Comparison of ENCODE assay signal across 22 cellular contexts in the genomic region with DNA sequence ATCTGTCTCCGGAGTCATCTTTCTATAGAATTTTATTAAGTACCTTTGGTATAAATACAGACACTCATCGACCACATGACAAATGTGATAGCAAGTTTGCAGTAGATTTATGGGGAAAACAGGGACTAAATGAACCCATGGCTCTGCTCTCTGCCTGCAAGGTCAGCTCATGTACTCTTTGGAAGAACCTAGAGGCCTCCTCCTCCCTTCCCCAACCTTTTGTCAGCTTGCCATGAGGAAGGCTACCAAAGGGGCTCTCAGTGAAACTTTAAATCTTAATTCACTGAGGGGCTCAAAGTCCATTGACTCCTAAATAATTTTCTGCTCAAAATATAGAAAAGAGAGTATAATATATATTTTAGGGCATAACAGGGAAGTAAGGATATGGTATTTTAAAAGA.
"Had no signal": no experiment of that assay in that cellular context is flagged by ENCODE, and none has a peak within 500 bp of the region (broad histone marks: within the 10 kb centered on the region; RNA-seq: fewer than 3 reads in every experiment).

No MANE protein-coding gene starts in this region.

- H3K27me3 ChIP-seq: dorsolateral prefrontal cortex, gastroesophageal sphincter, ovary, right atrium auricular region, stomach, upper lobe of left lung, vagina had no signal

- H3K4me3 Mint-ChIP-seq: central memory CD8-positive, alpha-beta T cell; naive thymus-derived CD4-positive, alpha-beta T cell; neural crest cell; stimulated activated naive B cell treated with anti-CD40 and anti-IgM and Interleukin-4, amounts not matched to agents 10 μg/mL and 1 μg/mL and 100 μg/mL, for 72 hours had no signal

- H3K4me1 ChIP-seq: right atrium auricular region, stomach, upper lobe of left lung had no signal

- H3K27ac ChIP-seq: gastroesophageal sphincter, stomach, thoracic aorta, vagina had no signal

- H3K4me3 ChIP-seq: dorsolateral prefrontal cortex, gastroesophageal sphincter, ovary, right atrium auricular region, stomach, thoracic aorta, upper lobe of left lung, vagina had no signal

- H3K27ac Mint-ChIP-seq: naive thymus-derived CD4-positive, alpha-beta T cell; stimulated activated naive B cell treated with anti-CD40 and anti-IgM and Interleukin-4, amounts not matched to agents 10 μg/mL and 1 μg/mL and 100 μg/mL, for 72 hours had no signal

- H3K27me3 Mint-ChIP-seq: central memory CD8-positive, alpha-beta T cell had no signal

- H3K36me3 Mint-ChIP-seq: naive thymus-derived CD4-positive, alpha-beta T cell; stimulated activated naive B cell treated with anti-CD40 and anti-IgM and Interleukin-4, amounts not matched to agents 10 μg/mL and 1 μg/mL and 100 μg/mL, for 72 hours had no signal

- DNase-seq: cortex of kidney; dorsolateral prefrontal cortex; effector CD8-positive, alpha-beta T cell; glutamatergic neuron; left colon; mesendoderm; naive thymus-derived CD4-positive, alpha-beta T cell; nucleus accumbens; ovary; stimulated activated CD4-positive, alpha-beta T cell treated with anti-CD3 and anti-CD28 coated beads, Interleukin-1b, Interleukin-23, amount 100 ng/mL, for 48 hours; stimulated activated CD4-positive, alpha-beta T cell treated with anti-CD3 and anti-CD28 coated beads, Interleukin-4, amount 100 ng/mL, for 4 hours; stimulated activated naive B cell treated with anti-CD40 and anti-IgM and Interleukin-4, amounts not matched to agents 10 μg/mL and 1 μg/mL and 100 μg/mL, for 72 hours; stomach; substantia nigra; upper lobe of left lung had no signal

- H3K9me3 ChIP-seq: gastroesophageal sphincter, ovary, right atrium auricular region, stomach, thoracic aorta, upper lobe of left lung, vagina had no signal

- ATAC-seq: esophagus mucosa; gastroesophageal sphincter; left colon; naive thymus-derived CD4-positive, alpha-beta T cell; stimulated activated naive B cell treated with anti-CD40 and anti-IgM and Interleukin-4, amounts not matched to agents 10 μg/mL and 1 μg/mL and 100 μg/mL, for 72 hours had no signal

- H3K4me1 Mint-ChIP-seq: central memory CD8-positive, alpha-beta T cell; naive thymus-derived CD4-positive, alpha-beta T cell; stimulated activated naive B cell treated with anti-CD40 and anti-IgM and Interleukin-4, amounts not matched to agents 10 μg/mL and 1 μg/mL and 100 μg/mL, for 72 hours had no signal

- H3K36me3 ChIP-seq: gastroesophageal sphincter, ovary, right atrium auricular region, stomach, thoracic aorta, upper lobe of left lung, vagina had no signal

- H3K9me3 Mint-ChIP-seq: central memory CD8-positive, alpha-beta T cell; stimulated activated naive B cell treated with anti-CD40 and anti-IgM and Interleukin-4, amounts not matched to agents 10 μg/mL and 1 μg/mL and 100 μg/mL, for 72 hours had no signal
